In the genomic region with DNA sequence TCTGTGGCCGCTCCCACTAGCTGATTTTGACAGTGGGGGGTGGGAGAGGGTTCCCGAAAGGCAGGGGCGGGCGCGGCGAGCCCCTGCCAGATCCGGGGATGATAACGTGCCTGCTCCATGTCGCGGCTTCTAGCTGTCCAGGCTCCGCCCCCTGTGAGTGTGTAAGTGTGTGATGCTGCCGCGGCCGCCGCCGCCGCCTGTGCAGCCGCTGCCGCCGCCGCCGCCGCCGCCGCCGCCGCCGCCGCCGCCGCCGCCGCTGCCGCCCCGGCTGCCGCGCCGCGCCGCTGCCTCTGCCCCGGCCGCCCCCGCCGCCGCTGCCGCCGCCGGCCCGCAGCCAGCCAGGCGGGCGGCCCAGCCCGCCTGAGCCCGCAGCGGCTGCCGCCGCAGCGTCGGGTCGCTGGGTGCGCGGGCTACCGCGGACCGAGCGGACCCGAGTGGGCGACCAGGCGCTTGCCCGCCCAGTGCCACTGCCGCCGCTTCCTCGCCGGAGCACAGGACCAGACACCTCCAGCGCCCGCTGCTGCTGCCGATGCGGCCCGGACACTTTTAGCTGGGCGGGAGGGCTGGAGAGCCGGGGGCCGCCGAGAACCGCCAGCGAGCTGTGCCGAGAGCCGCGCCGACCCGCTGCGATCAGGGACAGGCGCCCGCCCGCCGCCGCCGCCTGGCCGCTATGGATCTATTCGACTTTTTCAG, we compare ENCODE assay signal across 8 cellular contexts. TPM values are rescaled to one million over a fixed set of nuclear protein-coding genes. Genes with fewer than 3 reads are reported as not detected.
DNase-seq lines count a peak whose midpoint lies in the region; ATAC-seq, FAIRE-seq and TF ChIP-seq lines count a peak whose summit lies in the region.

A gene (plus strand): TSS at position 190 of the 693 bp plus-strand sequence. CDS start 481 bp downstream, at position 671.

- no peak for TF ChIP-seq RAD21 in SK-N-SH (IDR thresholded peaks at IDR 0.05; ENCODE audit: low read length)

- H3K4me3 Mint-ChIP-seq in astrocyte (ENCODE audit: unreplicated experiment): peak within 1 kb of the TSS; percentile 89

- H3K9me3 ChIP-seq in SK-N-SH: no peaks in the 10 kb centered on the region
- no peaks in the 10 kb centered on the region for H3K9me3 ChIP-seq in astrocyte (ENCODE audit: insufficient read depth, low read depth, low read length)
- H3K9me3 ChIP-seq in iPS-20b (ENCODE audit: insufficient read depth, low read depth, low read length): no peaks in the 10 kb centered on the region

- H3K9ac ChIP-seq in SK-N-SH: no peak within 1 kb of the TSS
- peak within 1 kb of the TSS; percentile 35 for H3K9ac ChIP-seq in astrocyte (ENCODE audit: low read length)
- H3K9ac ChIP-seq in iPS-20b (ENCODE audit: low read depth, low read length): peak within 1 kb of the TSS; percentile 65; the same call in 1 of the 2 replicates

- DNase-seq in GM10248 (ENCODE audit: extremely low spot score): peak; percentile 8
- peak; percentile 54 for DNase-seq in SK-N-SH
- peak; percentile 18 for DNase-seq in astrocyte (ENCODE audit: low read depth)
- DNase-seq in stimulated activated CD4-positive, alpha-beta T cell treated with anti-CD3 and anti-CD28 coated beads, Interleukin-12 subunit alpha, Interleukin-12 subunit beta, amount 100 ng/mL, for 48 hours (ENCODE audit: low read depth in 2 of 3, low spot score in 1 of 3): peak in 2 of 3 donors; percentile 18 to 22
- no peak for DNase-seq in NCI-H2029 treated with DMSO at 0.1 percent for 48 hours (lab: John Stamatoyannopoulos, UW)
- no peak for DNase-seq in NCI-H2196 (lab: John Stamatoyannopoulos, UW; ENCODE audit: unreplicated experiment)

- no peaks in the 10 kb centered on the region for H3K9me3 Mint-ChIP-seq in astrocyte (ENCODE audit: unreplicated experiment)

- H2AFZ ChIP-seq in SK-N-SH (ENCODE audit: low read depth) (no peak within 1 kb of the TSS), astrocyte (ENCODE audit: low read depth, low read length) (peak within 1 kb of the TSS; percentile 73)

- H3K36me3 ChIP-seq in SK-N-SH (replicated peaks in 1 of 2; ENCODE audit: control insufficient read depth in 1 of 2, insufficient read depth in 2 of 2, low read length in 1 of 2) (no peaks in the 10 kb centered on the region), astrocyte (ENCODE audit: insufficient read depth, low read length) (no peaks in the 10 kb centered on the region), iPS-20b (ENCODE audit: insufficient read depth, low read depth, low read length) (no peaks in the 10 kb centered on the region)

- H3K36me3 Mint-ChIP-seq in astrocyte (ENCODE audit: low read depth, unreplicated experiment): no peaks in the 10 kb centered on the region

- H4K20me1 ChIP-seq in SK-N-SH (ENCODE audit: insufficient read depth): no peaks in the 10 kb centered on the region
- no peaks in the 10 kb centered on the region for H4K20me1 ChIP-seq in astrocyte (ENCODE audit: insufficient read depth, low read length)

- CTCF ChIA-PET in GM10248 (lab: Yijun Ruan, JAX): no interaction called here
- CTCF ChIA-PET in SK-N-SH (lab: Yijun Ruan, JAX): interaction anchor here (2.8 kb wide), 1 partner anchor 30 kb away, joined by 9 read pairs; no protein-coding TSS in a partner anchor

- peaks cover 8% of the 10 kb centered on the region for H3K27me3 Mint-ChIP-seq in astrocyte (ENCODE audit: low read depth, unreplicated experiment)

- H3K9me2 ChIP-seq in SK-N-SH: no peaks in the 10 kb centered on the region

- H3K27me3 ChIP-seq in SK-N-SH (ENCODE audit: insufficient read depth) (peaks cover 17% of the 10 kb centered on the region; the same call in 1 of the 2 replicates), astrocyte (ENCODE audit: insufficient read depth, low read length) (peaks cover 14% of the 10 kb centered on the region), iPS-20b (ENCODE audit: insufficient read depth, low read length) (peaks cover 35% of the 10 kb centered on the region)

- H3K4me2 ChIP-seq in SK-N-SH (peak within 1 kb of the TSS; percentile 52; the same call in 1 of the 2 replicates), astrocyte (ENCODE audit: low read length) (peak within 1 kb of the TSS; percentile 81)

- H3K79me2 ChIP-seq in SK-N-SH (ENCODE audit: insufficient read depth) (no peaks in the 10 kb centered on the region), astrocyte (ENCODE audit: insufficient read depth, low read length) (no peaks in the 10 kb centered on the region)

- no peak for TF ChIP-seq EP300 in SK-N-SH (IDR thresholded peaks at IDR 0.05; ENCODE audit: borderline replicate concordance in 1 of 2, low read depth in 1 of 2, low read length in 1 of 2)

- H3K27ac ChIP-seq in SK-N-SH (ENCODE audit: low read depth in 2 of 2, low read length in 1 of 2) (no peak within 1 kb of the TSS), astrocyte (ENCODE audit: low read depth, low read length) (no peak within 1 kb of the TSS), iPS-20b (ENCODE audit: low read length) (no peak within 1 kb of the TSS)

- POLR2A ChIA-PET in GM10248 (lab: Yijun Ruan, JAX) (no interaction called here), SK-N-SH (lab: Yijun Ruan, JAX) (no interaction called here)

- TF ChIP-seq CTCF in GM10248 (IDR thresholded peaks at IDR 0.05; ENCODE audit: control extremely low read depth, extremely low read depth, low read depth, missing control alignments) (no peak), SK-N-SH (IDR thresholded peaks at IDR 0.05) (no peak), astrocyte (IDR thresholded peaks at IDR 0.05; ENCODE audit: insufficient read depth, low read depth, low read length) (no peak)

- no peak for FAIRE-seq in astrocyte (lab: Jason Lieb, UNC)

- no peaks in the 10 kb centered on the region for H3K4me1 Mint-ChIP-seq in astrocyte (ENCODE audit: low read depth, unreplicated experiment)

- ATAC-seq in HG03025 (IDR thresholded peaks at IDR 0.05; ENCODE audit: low FRiP score, unreplicated experiment): peak; percentile 59

- H3K4me3 ChIP-seq in SK-N-SH (ENCODE audit: low read depth in 2 of 2, low read length in 1 of 2): peak within 1 kb of the TSS in 1 of 2 experiments; percentile 30; a peak in 2 of 4 replicates
- H3K4me3 ChIP-seq in astrocyte (ENCODE audit: insufficient read depth, low read depth, low read length): peak within 1 kb of the TSS; percentile 54
- H3K4me3 ChIP-seq in iPS-20b (ENCODE audit: low read length): peak within 1 kb of the TSS; percentile 80

- H3K27ac Mint-ChIP-seq in astrocyte (ENCODE audit: unreplicated experiment): no peak within 1 kb of the TSS

- no peaks in the 10 kb centered on the region for H3F3A ChIP-seq in SK-N-SH (replicated peaks; ENCODE audit: insufficient read depth)

- H3K4me1 ChIP-seq in SK-N-SH (ENCODE audit: control insufficient read depth in 1 of 2, insufficient read depth in 2 of 2, low read depth in 1 of 2, low read length in 1 of 2) (no peaks in the 10 kb centered on the region), astrocyte (ENCODE audit: insufficient read depth, low read length) (no peaks in the 10 kb centered on the region), iPS-20b (ENCODE audit: insufficient read depth, low read length) (peaks cover 4% of the 10 kb centered on the region; the same call in 1 of the 2 replicates)

- WGBS in SK-N-SH (ENCODE audit: low lambda C conversion rate): 65% methylated on average over 53 of the region's 98 CpGs

TF ChIP-seq in SK-N-SH, 30 proteins besides CTCF, POLR2A, EP300 and RAD21 (continues in another document):
- TF ChIP-seq, protein P1, sequence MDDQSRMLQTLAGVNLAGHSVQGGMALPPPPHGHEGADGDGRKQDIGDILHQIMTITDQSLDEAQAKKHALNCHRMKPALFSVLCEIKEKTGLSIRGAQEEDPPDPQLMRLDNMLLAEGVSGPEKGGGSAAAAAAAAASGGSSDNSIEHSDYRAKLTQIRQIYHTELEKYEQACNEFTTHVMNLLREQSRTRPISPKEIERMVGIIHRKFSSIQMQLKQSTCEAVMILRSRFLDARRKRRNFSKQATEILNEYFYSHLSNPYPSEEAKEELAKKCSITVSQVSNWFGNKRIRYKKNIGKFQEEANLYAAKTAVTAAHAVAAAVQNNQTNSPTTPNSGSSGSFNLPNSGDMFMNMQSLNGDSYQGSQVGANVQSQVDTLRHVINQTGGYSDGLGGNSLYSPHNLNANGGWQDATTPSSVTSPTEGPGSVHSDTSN (IDR thresholded peaks at IDR 0.05): no peak
- TF ChIP-seq RCOR1 (IDR thresholded peaks at IDR 0.05; ENCODE audit: low read length) (no peak), FOSL2 (IDR thresholded peaks at IDR 0.05; ENCODE audit: borderline replicate concordance, low read depth) (no peak), GABPA (IDR thresholded peaks at IDR 0.05; ENCODE audit: low read depth) (no peak), TEAD4 (IDR thresholded peaks at IDR 0.05; ENCODE audit: borderline replicate concordance, insufficient read depth) (no peak)
- TF ChIP-seq, protein P2, sequence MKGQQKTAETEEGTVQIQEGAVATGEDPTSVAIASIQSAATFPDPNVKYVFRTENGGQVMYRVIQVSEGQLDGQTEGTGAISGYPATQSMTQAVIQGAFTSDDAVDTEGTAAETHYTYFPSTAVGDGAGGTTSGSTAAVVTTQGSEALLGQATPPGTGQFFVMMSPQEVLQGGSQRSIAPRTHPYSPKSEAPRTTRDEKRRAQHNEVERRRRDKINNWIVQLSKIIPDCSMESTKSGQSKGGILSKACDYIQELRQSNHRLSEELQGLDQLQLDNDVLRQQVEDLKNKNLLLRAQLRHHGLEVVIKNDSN (IDR thresholded peaks at IDR 0.05; ENCODE audit: borderline replicate concordance, low read depth): no peak
- TF ChIP-seq, protein P3, sequence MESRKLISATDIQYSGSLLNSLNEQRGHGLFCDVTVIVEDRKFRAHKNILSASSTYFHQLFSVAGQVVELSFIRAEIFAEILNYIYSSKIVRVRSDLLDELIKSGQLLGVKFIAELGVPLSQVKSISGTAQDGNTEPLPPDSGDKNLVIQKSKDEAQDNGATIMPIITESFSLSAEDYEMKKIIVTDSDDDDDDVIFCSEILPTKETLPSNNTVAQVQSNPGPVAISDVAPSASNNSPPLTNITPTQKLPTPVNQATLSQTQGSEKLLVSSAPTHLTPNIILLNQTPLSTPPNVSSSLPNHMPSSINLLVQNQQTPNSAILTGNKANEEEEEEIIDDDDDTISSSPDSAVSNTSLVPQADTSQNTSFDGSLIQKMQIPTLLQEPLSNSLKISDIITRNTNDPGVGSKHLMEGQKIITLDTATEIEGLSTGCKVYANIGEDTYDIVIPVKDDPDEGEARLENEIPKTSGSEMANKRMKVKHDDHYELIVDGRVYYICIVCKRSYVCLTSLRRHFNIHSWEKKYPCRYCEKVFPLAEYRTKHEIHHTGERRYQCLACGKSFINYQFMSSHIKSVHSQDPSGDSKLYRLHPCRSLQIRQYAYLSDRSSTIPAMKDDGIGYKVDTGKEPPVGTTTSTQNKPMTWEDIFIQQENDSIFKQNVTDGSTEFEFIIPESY (IDR thresholded peaks at IDR 0.05; ENCODE audit: borderline replicate concordance, low read depth): no peak

RNA-seq across cellular contexts. Expression of the gene that starts here (rescaled TPM):
- not detected in 2 replicates for polyA plus RNA-seq in SK-N-SH (2012; rRNA removed)
- polyA plus RNA-seq in SK-N-SH (2012; cell fraction: cytosol; rRNA removed): not detected in 2 replicates
- not detected in 2 replicates for polyA plus RNA-seq in SK-N-SH (2012; cell fraction: nucleus; rRNA removed)
- total RNA-seq in astrocyte: 8.3 and 8.9 TPM in 2 replicates

Comparison
In these comparisons a context has a peak if more than half of its experiments do, and no peak if none do; other contexts are left out.
1. Peak in DNase-seq and H3K4me2 ChIP-seq in SK-N-SH; RNA of the gene not detected or under 1 TPM.
2. DNase-seq: peak in GM10248 (single experiment), astrocyte (single experiment) and stimulated activated CD4-positive, alpha-beta T cell treated with anti-CD3 and anti-CD28 coated beads, Interleukin-12 subunit alpha, Interleukin-12 subunit beta, amount 100 ng/mL, for 48 hours (2 of 3); none in NCI-H2029 treated with DMSO at 0.1 percent for 48 hours (single experiment) and NCI-H2196 (single experiment).